In the genomic region with DNA sequence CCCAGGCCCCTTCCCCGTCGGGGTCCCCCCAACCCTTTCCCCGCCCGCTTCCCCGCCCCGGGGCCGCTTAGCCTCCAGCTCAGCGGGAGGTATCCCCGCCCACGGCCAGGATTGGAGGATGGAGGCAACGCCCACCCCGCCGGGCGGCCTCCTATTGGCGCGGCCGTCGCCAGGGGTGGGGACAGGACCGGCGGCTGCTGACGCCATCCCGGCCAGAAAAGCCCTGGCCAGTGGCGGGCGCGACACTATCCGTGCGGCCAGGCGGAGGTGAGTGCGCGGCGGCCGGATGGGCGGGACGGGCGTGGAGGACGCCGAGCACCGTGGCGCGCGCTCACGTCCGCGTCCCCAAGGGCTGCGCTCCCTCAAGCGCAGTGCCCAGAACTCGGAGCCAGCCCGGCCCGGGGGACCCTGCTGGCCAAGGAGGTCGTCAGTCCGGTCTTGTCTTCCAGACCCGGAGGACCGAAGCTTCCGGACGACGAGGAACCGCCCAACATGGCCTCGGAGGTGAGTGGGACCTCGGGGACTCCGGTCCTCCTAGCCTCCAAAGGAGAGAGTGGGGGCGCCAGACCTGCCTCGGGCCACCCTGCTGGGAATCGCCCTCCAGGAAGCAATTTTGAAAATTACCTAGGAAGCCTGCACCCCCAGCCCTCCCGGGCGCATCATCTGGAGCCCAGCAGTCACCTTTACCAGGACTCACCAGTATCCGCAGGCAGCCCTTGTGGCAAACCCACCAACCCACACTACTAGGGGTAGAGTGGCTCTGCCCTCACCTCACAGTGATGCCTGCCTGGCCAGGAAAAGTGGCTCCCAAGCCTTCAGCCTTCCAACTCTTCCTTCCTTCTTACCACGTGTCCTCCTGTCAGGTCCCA, we compare ENCODE assay signal across 8 cellular contexts. TPM values are rescaled to one million over a fixed set of nuclear protein-coding genes. Genes with fewer than 3 reads are reported as not detected.
DNase-seq lines count a peak whose midpoint lies in the region; ATAC-seq and TF ChIP-seq lines count a peak whose summit lies in the region.

A gene (plus strand): TSS at position 230 of the 869 bp plus-strand sequence. CDS start 263 bp downstream, at position 493.

- H3K4me2 ChIP-seq in PC-9, result peak within 1 kb of the TSS; percentile 93

- peak; percentile 99 for ATAC-seq in GM21529 (IDR thresholded peaks at IDR 0.05; ENCODE audit: unreplicated experiment)
- peak; percentile 99 for ATAC-seq in activated T-cell treated with anti-CD3 and anti-CD28 coated beads, Interleukin-2, amount 50 U/mL, for 4 hours

- H3K4me3 Mint-ChIP-seq in IgD-negative memory B cell, result peak within 1 kb of the TSS; percentile 85 to 95 (median 92)
- peak within 1 kb of the TSS; percentile 76 for H3K4me3 Mint-ChIP-seq in activated T-cell treated with anti-CD3 and anti-CD28 coated beads, Interleukin-2, amount 50 U/mL, for 4 hours

- peak; percentile 80 for DNase-seq in DMS153 (lab: John Stamatoyannopoulos, UW)
- peak; percentile 80 to 96 for DNase-seq in PC-9
- DNase-seq in activated T-cell treated with anti-CD3 and anti-CD28 coated beads, Interleukin-2, amount 50 U/mL, for 4 hours, result peak; percentile 79
- DNase-seq in stimulated activated CD8-positive, alpha-beta memory T cell treated with anti-CD3 and anti-CD28 coated beads, Interleukin-7, amount 100 ng/mL, for 1 hour (ENCODE audit: low read depth in 2 of 2), result peak; percentile 70 to 75

- CTCF ChIA-PET in PC-9 (lab: Charles Lee), result interaction anchor here (0.5 to 0.6 kb wide), 2 partner anchors 45 to 62 kb away, joined by 3 to 7 read pairs; no protein-coding TSS in a partner anchor

- no peaks in the 10 kb centered on the region for H3F3A ChIP-seq in PC-9 (ENCODE audit: insufficient read depth, low read depth)

- no peaks in the 10 kb centered on the region for H3K79me2 ChIP-seq in PC-9 (ENCODE audit: low read depth)

- H3K27me3 ChIP-seq in PC-9 (ENCODE audit: insufficient read depth, low read depth) (no peaks in the 10 kb centered on the region), esophagus (ENCODE audit: control insufficient read depth in 1 of 2, insufficient read depth in 2 of 2, low read length in 2 of 2) (no peaks in the 10 kb centered on the region), muscle layer of colon (ENCODE audit: control insufficient read depth in 1 of 2, insufficient read depth in 2 of 2, low read length in 2 of 2) (no peaks in the 10 kb centered on the region)

- peak within 1 kb of the TSS; percentile 67 to 86 (median 78) for H3K27ac Mint-ChIP-seq in IgD-negative memory B cell

- intact Hi-C loops in PC-9 (cut with micrococcal nuclease; ENCODE audit: unreplicated experiment), result no loop called here

- TSS peak; percentile 71 for BruUV-seq in PC-9 (replicated peaks; lab: Mats Ljungman, UMichigan)

- POLR2A ChIA-PET in PC-9 (lab: Charles Lee; ENCODE audit: unreplicated experiment), result interaction anchor here (0.6 to 0.7 kb wide), 6 partner anchors 25 to 598 kb away, joined by 3 to 10 read pairs (median 4); no protein-coding TSS in a partner anchor

- H3K4me1 ChIP-seq in PC-9 (replicated peaks; ENCODE audit: insufficient read depth), result peaks cover 9% of the 10 kb centered on the region
- H3K4me1 ChIP-seq in esophagus (ENCODE audit: control insufficient read depth in 2 of 2, insufficient read depth in 2 of 2, low read length in 1 of 2), result peaks cover 0 to 7% of the 10 kb centered on the region in 2 donors
- H3K4me1 ChIP-seq in muscle layer of colon (ENCODE audit: insufficient read depth, low read length), result peaks cover 11% of the 10 kb centered on the region

- H3K27ac ChIP-seq in PC-9 (no peak within 1 kb of the TSS), esophagus (ENCODE audit: low read depth in 2 of 2, low read length in 1 of 2) (peak within 1 kb of the TSS; percentile 51 to 75), muscle layer of colon (ENCODE audit: low read depth, low read length) (peak within 1 kb of the TSS; percentile 21)

- 1% methylated on average over 62 to 67 of the region's 67 CpGs for WGBS in esophagus, 2 donors

- H3K9me3 Mint-ChIP-seq in IgD-negative memory B cell, result no peaks in the 10 kb centered on the region
- no peaks in the 10 kb centered on the region for H3K9me3 Mint-ChIP-seq in activated T-cell treated with anti-CD3 and anti-CD28 coated beads, Interleukin-2, amount 50 U/mL, for 4 hours

- H3K9me2 ChIP-seq in PC-9 (ENCODE audit: insufficient read depth), result no peaks in the 10 kb centered on the region

- H3K27me3 Mint-ChIP-seq in IgD-negative memory B cell, result no peaks in the 10 kb centered on the region
- no peaks in the 10 kb centered on the region for H3K27me3 Mint-ChIP-seq in activated T-cell treated with anti-CD3 and anti-CD28 coated beads, Interleukin-2, amount 50 U/mL, for 4 hours (ENCODE audit: low read depth)

- H3K9me3 ChIP-seq in PC-9 (ENCODE audit: insufficient read depth, low read depth) (no peaks in the 10 kb centered on the region), esophagus (ENCODE audit: control insufficient read depth in 2 of 2, insufficient read depth in 1 of 2, low read depth in 1 of 2, low read length in 1 of 2) (no peaks in the 10 kb centered on the region), muscle layer of colon (ENCODE audit: low read length) (no peaks in the 10 kb centered on the region)

- peak within 1 kb of the TSS; percentile 53 for H3K9ac ChIP-seq in muscle layer of colon (ENCODE audit: low read length)

- H3K4me3 ChIP-seq in PC-9 (peak within 1 kb of the TSS; percentile 84), esophagus (ENCODE audit: low read depth in 1 of 2, low read length in 2 of 2) (peak within 1 kb of the TSS; percentile 87), muscle layer of colon (ENCODE audit: low read depth in 1 of 2, low read length in 2 of 2) (peak within 1 kb of the TSS; percentile 59 to 68)

- no peak for TF ChIP-seq CTCF in PC-9 (conservative IDR thresholded peaks at IDR 0.05)

- peak within 1 kb of the TSS; percentile 90 for H2AFZ ChIP-seq in PC-9

- H3K36me3 ChIP-seq in PC-9 (ENCODE audit: low read depth) (no peaks in the 10 kb centered on the region), esophagus (ENCODE audit: control insufficient read depth in 2 of 2, insufficient read depth in 2 of 2, low read length in 1 of 2) (peaks cover 0 to 4% of the 10 kb centered on the region in 2 donors), muscle layer of colon (ENCODE audit: insufficient read depth, low read length) (no peaks in the 10 kb centered on the region)

- no peaks in the 10 kb centered on the region for H4K20me1 ChIP-seq in PC-9 (ENCODE audit: insufficient read depth)

- H3K4me1 Mint-ChIP-seq in IgD-negative memory B cell, result peaks cover 11 to 15% (median 15%) of the 10 kb centered on the region in 3 donors
- peaks cover 14% of the 10 kb centered on the region for H3K4me1 Mint-ChIP-seq in activated T-cell treated with anti-CD3 and anti-CD28 coated beads, Interleukin-2, amount 50 U/mL, for 4 hours (ENCODE audit: low read depth)

- H3K36me3 Mint-ChIP-seq in IgD-negative memory B cell, result no peaks in the 10 kb centered on the region
- H3K36me3 Mint-ChIP-seq in activated T-cell treated with anti-CD3 and anti-CD28 coated beads, Interleukin-2, amount 50 U/mL, for 4 hours (ENCODE audit: insufficient read depth), result no peaks in the 10 kb centered on the region

RNA-seq across cellular contexts. Expression of the gene that starts here (rescaled TPM):
- 21.8 TPM for polyA plus RNA-seq in IgD-negative memory B cell
- total RNA-seq in PC-9 (2021), result 19.0 and 30.5 TPM in 2 replicates
- 10 to 100 TPM in 1 of 3 donors, 1 to 10 TPM in 2; 7.3 to 11.7 (median 9.6) TPM for total RNA-seq in activated T-cell treated with anti-CD3 and anti-CD28 coated beads, Interleukin-2, amount 50 U/mL, for 4 hours
- polyA plus RNA-seq in esophagus, result 10 to 100 TPM; 25.8 to 31.6 TPM
